In the genomic region with DNA sequence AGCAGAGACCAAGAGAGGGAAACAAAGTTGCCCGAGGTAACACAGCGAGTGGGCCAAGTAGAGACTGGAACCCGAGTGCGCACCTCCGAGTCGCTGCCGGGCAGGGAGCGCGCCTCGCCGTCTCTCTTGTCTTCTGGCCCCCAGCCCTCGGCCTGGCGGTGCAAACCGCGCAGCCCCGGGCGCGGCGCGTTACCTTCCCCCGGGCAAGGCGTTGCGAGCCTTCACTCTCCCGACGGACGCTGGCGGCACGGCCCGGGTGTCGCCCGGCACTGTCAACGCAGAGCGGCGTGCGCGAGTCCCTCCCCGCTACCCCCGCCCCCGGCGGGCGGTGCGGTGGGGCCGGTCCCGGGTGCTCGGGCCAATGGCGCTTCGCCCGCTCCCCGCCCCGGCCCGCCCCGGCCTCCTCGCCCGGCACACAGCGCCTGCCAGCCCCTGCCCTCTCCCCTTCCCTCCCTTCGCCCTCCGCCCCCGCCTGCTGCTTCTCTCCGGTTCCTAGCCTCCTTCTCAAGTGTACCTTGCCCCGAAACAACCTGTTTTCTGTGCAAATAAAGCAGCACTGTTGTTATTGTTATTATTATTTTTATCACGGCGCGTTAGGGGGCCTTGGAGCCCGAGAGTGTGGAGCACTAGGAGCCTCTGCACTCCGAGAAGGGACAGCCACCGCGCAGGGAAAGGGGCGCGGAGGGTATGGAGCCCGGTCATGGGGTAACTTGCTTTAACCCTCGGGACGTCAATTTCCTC, we compare ENCODE assay signal across 8 cellular contexts. TPM values are rescaled to one million over a fixed set of nuclear protein-coding genes. Genes with fewer than 3 reads are reported as not detected.
DNase-seq lines count a peak whose midpoint lies in the region; ATAC-seq and TF ChIP-seq lines count a peak whose summit lies in the region.

A gene with protein sequence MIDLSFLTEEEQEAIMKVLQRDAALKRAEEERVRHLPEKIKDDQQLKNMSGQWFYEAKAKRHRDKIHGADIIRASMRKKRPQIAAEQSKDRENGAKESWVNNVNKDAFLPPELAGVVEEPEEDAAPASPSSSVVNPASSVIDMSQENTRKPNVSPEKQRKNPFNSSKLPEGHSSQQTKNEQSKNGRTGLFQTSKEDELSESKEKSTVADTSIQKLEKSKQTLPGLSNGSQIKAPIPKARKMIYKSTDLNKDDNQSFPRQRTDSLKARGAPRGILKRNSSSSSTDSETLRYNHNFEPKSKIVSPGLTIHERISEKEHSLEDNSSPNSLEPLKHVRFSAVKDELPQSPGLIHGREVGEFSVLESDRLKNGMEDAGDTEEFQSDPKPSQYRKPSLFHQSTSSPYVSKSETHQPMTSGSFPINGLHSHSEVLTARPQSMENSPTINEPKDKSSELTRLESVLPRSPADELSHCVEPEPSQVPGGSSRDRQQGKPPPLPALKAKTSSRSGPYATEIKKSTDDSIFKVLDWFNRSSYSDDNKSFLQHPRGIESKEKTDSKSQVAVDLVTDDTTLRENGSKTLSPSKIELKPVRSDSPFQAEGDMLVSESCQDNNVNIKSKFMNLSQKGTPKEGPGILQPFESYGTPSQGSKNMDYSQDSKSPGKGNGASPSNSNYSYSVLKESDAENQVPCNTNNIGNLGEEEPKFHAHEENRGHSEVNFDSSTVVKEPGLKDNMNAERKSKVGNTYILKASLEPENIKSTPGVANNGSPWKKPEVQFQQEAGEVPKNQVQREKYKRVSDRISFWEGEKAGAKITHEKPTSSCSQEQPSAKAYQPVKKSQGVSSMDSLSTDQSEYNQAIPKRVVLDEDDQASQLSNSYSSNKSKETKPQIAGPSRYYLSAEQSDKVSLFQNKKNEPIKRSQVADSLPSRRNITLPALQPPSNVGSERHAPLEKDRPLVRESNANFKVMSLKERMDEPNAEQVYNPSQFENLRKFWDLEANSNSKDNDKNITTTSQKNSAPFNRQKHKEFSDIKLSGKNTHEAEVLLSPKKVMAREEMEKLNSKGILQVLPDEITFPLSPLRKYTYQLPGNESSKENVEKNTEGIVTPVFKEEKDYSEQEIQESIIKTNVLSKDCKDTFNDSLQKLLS (N-terminal part only) (minus strand): TSS at position 271 of the 741 bp plus-strand sequence. CDS start 53,416 bp downstream, outside the sequence.

- H3K27ac Mint-ChIP-seq in CD4-positive, CD25-positive, alpha-beta regulatory T cell: peak within 1 kb of the TSS; percentile 60 to 80 (median 76)
- no peak within 1 kb of the TSS for H3K27ac Mint-ChIP-seq in nephron progenitor cell

- H3K27me3 ChIP-seq in CD4-positive, CD25-positive, alpha-beta regulatory T cell (ENCODE audit: control insufficient read depth, insufficient read depth, low read length): no peaks in the 10 kb centered on the region
- H3K27me3 ChIP-seq in Peyer's patch: no peaks in the 10 kb centered on the region

- peak in 2 of 6 experiments; percentile 9 to 29 for TF ChIP-seq CTCF in Peyer's patch (IDR thresholded peaks at IDR 0.05)
- TF ChIP-seq CTCF in foreskin fibroblast (IDR thresholded peaks at IDR 0.05; ENCODE audit: low read depth, low read length): no peak
- TF ChIP-seq CTCF in nephron progenitor cell (IDR thresholded peaks at IDR 0.05): no peak

- DNase-seq in CD4-positive, CD25-positive, alpha-beta regulatory T cell: peak; percentile 65 to 80 (median 71)
- DNase-seq in Peyer's patch (peak; percentile 57 to 92 (median 90)), foreskin fibroblast (peak; percentile 56 to 79), nephron progenitor cell (peak; percentile 81)
- DNase-seq in activated effector memory CD4-positive, alpha-beta T cell treated with Interleukin-2 at 50 U/mL for 16 hours: peak; percentile 68
- DNase-seq in stimulated activated naive CD8-positive, alpha-beta T cell treated with anti-CD3 and anti-CD28 coated beads, Interleukin-15, Interleukin-2, amounts not matched to agents 100 U/mL and 50 U/mL, for 24 hours: peak; percentile 79

- H3K36me3 Mint-ChIP-seq in CD4-positive, CD25-positive, alpha-beta regulatory T cell: no peaks in the 10 kb centered on the region
- H3K36me3 Mint-ChIP-seq in nephron progenitor cell (ENCODE audit: low read depth): no peaks in the 10 kb centered on the region

- peak; percentile 91 to 94 for ATAC-seq in CD4-positive, CD25-positive, alpha-beta regulatory T cell (ENCODE audit: low read depth in 2 of 2)
- ATAC-seq in GM19395 (IDR thresholded peaks at IDR 0.05; ENCODE audit: unreplicated experiment): peak; percentile 71
- ATAC-seq in HG03469 (IDR thresholded peaks at IDR 0.05; ENCODE audit: unreplicated experiment): peak; percentile 62
- peak; percentile 97 for ATAC-seq in stimulated activated naive CD8-positive, alpha-beta T cell treated with anti-CD3 and anti-CD28 coated beads, Interleukin-15, Interleukin-2, amounts not matched to agents 100 U/mL and 50 U/mL, for 24 hours

- no peaks in the 10 kb centered on the region for H3K36me3 ChIP-seq in CD4-positive, CD25-positive, alpha-beta regulatory T cell (ENCODE audit: control insufficient read depth, insufficient read depth, low read length)
- no peaks in the 10 kb centered on the region for H3K36me3 ChIP-seq in Peyer's patch

- peak within 1 kb of the TSS; percentile 3 for H3K27ac ChIP-seq in CD4-positive, CD25-positive, alpha-beta regulatory T cell (ENCODE audit: insufficient read depth, low read length, poor library complexity, severe bottlenecking)
- peak within 1 kb of the TSS; percentile 47 to 80 (median 68) for H3K27ac ChIP-seq in Peyer's patch

- no peaks in the 10 kb centered on the region for H3K9me3 ChIP-seq in CD4-positive, CD25-positive, alpha-beta regulatory T cell (ENCODE audit: control insufficient read depth in 2 of 2, low read length in 2 of 2)
- no peaks in the 10 kb centered on the region for H3K9me3 ChIP-seq in Peyer's patch

- peaks cover 12 to 42% (median 24%) of the 10 kb centered on the region in 4 donors for H3K4me1 Mint-ChIP-seq in CD4-positive, CD25-positive, alpha-beta regulatory T cell
- peaks cover 25% of the 10 kb centered on the region for H3K4me1 Mint-ChIP-seq in nephron progenitor cell

- peak within 1 kb of the TSS; percentile 88 to 96 (median 92) for H3K4me3 Mint-ChIP-seq in CD4-positive, CD25-positive, alpha-beta regulatory T cell
- H3K4me3 Mint-ChIP-seq in nephron progenitor cell: peak within 1 kb of the TSS; percentile 84

- peaks cover 21% of the 10 kb centered on the region for H3K27me3 Mint-ChIP-seq in CD4-positive, CD25-positive, alpha-beta regulatory T cell
- peaks cover 61% of the 10 kb centered on the region for H3K27me3 Mint-ChIP-seq in nephron progenitor cell (ENCODE audit: low read depth, poor library complexity)

- H3K4me3 ChIP-seq in CD4-positive, CD25-positive, alpha-beta regulatory T cell (ENCODE audit: low read depth, low read length): peak within 1 kb of the TSS; percentile 73
- H3K4me3 ChIP-seq in Peyer's patch (peak within 1 kb of the TSS; percentile 44 to 73 (median 63)), foreskin fibroblast (ENCODE audit: low read depth in 1 of 2, low read length in 2 of 2) (peak within 1 kb of the TSS; percentile 56 to 69)

- TF ChIP-seq POLR2A in Peyer's patch (IDR thresholded peaks at IDR 0.05): peak; percentile 92 to 93

- no peaks in the 10 kb centered on the region for H3K9me3 Mint-ChIP-seq in CD4-positive, CD25-positive, alpha-beta regulatory T cell
- H3K9me3 Mint-ChIP-seq in nephron progenitor cell: no peaks in the 10 kb centered on the region

- peaks cover 21% of the 10 kb centered on the region for H3K4me1 ChIP-seq in CD4-positive, CD25-positive, alpha-beta regulatory T cell (ENCODE audit: control insufficient read depth, insufficient read depth, low read length, poor library complexity, severe bottlenecking)
- peaks cover 0 to 32% (median 3%) of the 10 kb centered on the region in 4 donors for H3K4me1 ChIP-seq in Peyer's patch

RNA-seq across cellular contexts. Expression of the gene that starts here (rescaled TPM):
- total RNA-seq in CD4-positive, CD25-positive, alpha-beta regulatory T cell: 40.0 TPM
- polyA plus RNA-seq in CD4-positive, CD25-positive, alpha-beta regulatory T cell: 1 to 10 TPM; 4.5 to 6.8 (median 5.1) TPM
- total RNA-seq in Peyer's patch: 100 to 1,000 TPM in 3 of 4 donors, 10 to 100 TPM in 1; 96.6 to 211 (median 125) TPM

Comparison
In these comparisons a context has a peak if more than half of its experiments do, and no peak if none do; other contexts are left out.
1. Peak in every context shown above with its lines: DNase-seq, ATAC-seq, H3K4me3 ChIP-seq and H3K27ac ChIP-seq.